Comparison of ENCODE assay signal across 3 cellular contexts in genomic region chr4:67162692-67163091, GRCh38.
TF ChIP-seq lines count a peak whose summit lies in the region.

No MANE protein-coding gene starts in this region.

TF ChIP-seq in A549, 52 proteins besides CTCF, POLR2A, EP300 and RAD21:
- TF ChIP-seq ATOH8 (CRISPR knock-in tag; IDR thresholded peaks at IDR 0.05; ENCODE audit: low read depth) (no peak), MAFK (IDR thresholded peaks at IDR 0.05; ENCODE audit: partially characterized antibody) (peak; percentile 83), BHLHE40 (IDR thresholded peaks at IDR 0.05; ENCODE audit: low read depth, low read length) (no peak)

TF ChIP-seq in IMR-90, 13 proteins besides CTCF, POLR2A, EP300 and RAD21 (continued from another document):
- TF ChIP-seq MAFK (IDR thresholded peaks at IDR 0.05; ENCODE audit: low read depth, low read length) (peak; percentile 93), FOS (IDR thresholded peaks at IDR 0.05; ENCODE audit: low read depth, low read length) (no peak)

TF ChIP-seq in K562, 482 proteins besides CTCF, POLR2A, EP300 and RAD21 (continued from another document):
- TF ChIP-seq DDX20 (tag; IDR thresholded peaks at IDR 0.05; ENCODE audit: low read depth) (no peak), MAFG (tag; conservative IDR thresholded peaks at IDR 0.05) (peak; percentile 51; the same call in 1 of the 2 replicates)
